ENCODE assay signal across 8 cellular contexts in the genomic region with DNA sequence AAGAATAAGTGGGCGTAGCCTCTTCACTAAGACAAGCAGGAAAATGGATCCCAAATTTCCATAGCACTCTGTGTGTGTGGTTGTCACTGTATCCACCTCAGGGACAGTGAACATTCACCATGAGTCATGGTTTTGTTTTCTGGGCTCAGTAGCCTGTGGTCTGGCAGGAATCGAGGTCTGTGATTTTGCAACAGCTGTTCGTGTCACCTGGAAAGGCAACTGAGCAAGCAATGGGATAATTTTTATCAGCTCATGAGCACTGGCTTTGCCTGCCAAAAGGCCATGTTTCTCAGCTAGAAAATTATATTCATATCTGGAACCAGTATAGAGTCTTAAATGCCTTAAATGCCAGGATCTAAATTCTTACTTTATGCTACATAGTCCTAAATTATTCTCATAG.
A peak's percentile ranks its signal among the peaks of the same experiment; 100 is the strongest.
DNase-seq lines count a peak whose midpoint lies in the region; ATAC-seq, FAIRE-seq and TF ChIP-seq lines count a peak whose summit lies in the region.
"Had no signal": no experiment of that assay in that cellular context is flagged by ENCODE, and none has a peak within 500 bp of the region (broad histone marks: within the 10 kb centered on the region; RNA-seq: fewer than 3 reads in every experiment).

No MANE protein-coding gene starts in this region.

- TF ChIP-seq CTCF in astrocyte (IDR thresholded peaks at IDR 0.05; ENCODE audit: insufficient read depth, low read depth, low read length) (no peak), upper lobe of right lung (IDR thresholded peaks at IDR 0.05) (no peak)

- H3K27ac ChIP-seq in astrocyte (ENCODE audit: low read depth, low read length), result peak overlapping the region; percentile 36
- H3K27ac ChIP-seq in upper lobe of right lung, result no peak overlapping the region

- H3K4me3 ChIP-seq in astrocyte (ENCODE audit: insufficient read depth, low read depth, low read length), result no peak overlapping the region
- no peak overlapping the region for H3K4me3 ChIP-seq in upper lobe of right lung

- peak overlapping the region; percentile 68 for H3K27ac Mint-ChIP-seq in astrocyte (ENCODE audit: unreplicated experiment)
- H3K27ac Mint-ChIP-seq in activated naive CD8-positive, alpha-beta T cell treated with anti-CD3 and anti-CD28 coated beads, Interleukin-2, amount 50 U/mL, for 24 hours, result no peak overlapping the region

- H3K4me1 ChIP-seq in astrocyte (ENCODE audit: insufficient read depth, low read length), result peaks cover 13% of the 10 kb centered on the region
- H3K4me1 ChIP-seq in upper lobe of right lung, result no peaks in the 10 kb centered on the region

- H3K36me3 ChIP-seq in astrocyte (ENCODE audit: insufficient read depth, low read length) (no peaks in the 10 kb centered on the region), upper lobe of right lung (no peaks in the 10 kb centered on the region)

- H3K9me3 ChIP-seq in astrocyte (ENCODE audit: insufficient read depth, low read depth, low read length) (no peaks in the 10 kb centered on the region), upper lobe of right lung (no peaks in the 10 kb centered on the region)

- H3K9ac ChIP-seq in astrocyte (ENCODE audit: low read length), result no peak overlapping the region

- H3K4me1 Mint-ChIP-seq in astrocyte (ENCODE audit: low read depth, unreplicated experiment), result peaks cover 15% of the 10 kb centered on the region
- no peaks in the 10 kb centered on the region for H3K4me1 Mint-ChIP-seq in activated naive CD8-positive, alpha-beta T cell treated with anti-CD3 and anti-CD28 coated beads, Interleukin-2, amount 50 U/mL, for 24 hours
- H3K4me1 Mint-ChIP-seq: naive thymus-derived CD8-positive, alpha-beta T cell had no signal

- peak overlapping the region; percentile 40 for H3K4me2 ChIP-seq in astrocyte (ENCODE audit: low read length)

- no peaks in the 10 kb centered on the region for H4K20me1 ChIP-seq in astrocyte (ENCODE audit: insufficient read depth, low read length)

- no peaks in the 10 kb centered on the region for H3K79me2 ChIP-seq in astrocyte (ENCODE audit: insufficient read depth, low read length)

- H3K27me3 Mint-ChIP-seq in astrocyte (ENCODE audit: low read depth, unreplicated experiment), result no peaks in the 10 kb centered on the region
- no peaks in the 10 kb centered on the region for H3K27me3 Mint-ChIP-seq in activated naive CD8-positive, alpha-beta T cell treated with anti-CD3 and anti-CD28 coated beads, Interleukin-2, amount 50 U/mL, for 24 hours
- H3K27me3 Mint-ChIP-seq: naive thymus-derived CD8-positive, alpha-beta T cell had no signal

- ATAC-seq in HG03457 (IDR thresholded peaks at IDR 0.05; ENCODE audit: unreplicated experiment) (peak; percentile 46), upper lobe of right lung (peak; percentile 62), GM18873 (IDR thresholded peaks at IDR 0.05; ENCODE audit: low FRiP score, unreplicated experiment) (no peak), GM21825 (IDR thresholded peaks at IDR 0.05; ENCODE audit: unreplicated experiment) (no peak)
- ATAC-seq in activated naive CD8-positive, alpha-beta T cell treated with anti-CD3 and anti-CD28 coated beads, Interleukin-2, amount 50 U/mL, for 24 hours, result no peak
- ATAC-seq: naive thymus-derived CD8-positive, alpha-beta T cell had no signal

- H3K36me3 Mint-ChIP-seq in astrocyte (ENCODE audit: low read depth, unreplicated experiment), result no peaks in the 10 kb centered on the region
- H3K36me3 Mint-ChIP-seq in activated naive CD8-positive, alpha-beta T cell treated with anti-CD3 and anti-CD28 coated beads, Interleukin-2, amount 50 U/mL, for 24 hours (ENCODE audit: low read depth), result no peaks in the 10 kb centered on the region
- H3K36me3 Mint-ChIP-seq: naive thymus-derived CD8-positive, alpha-beta T cell had no signal

- FAIRE-seq in astrocyte (lab: Jason Lieb, UNC), result peak; percentile 99

- H3K27me3 ChIP-seq in astrocyte (ENCODE audit: insufficient read depth, low read length) (no peaks in the 10 kb centered on the region), upper lobe of right lung (no peaks in the 10 kb centered on the region)

- DNase-seq in astrocyte (ENCODE audit: low read depth), result peak; percentile 86
- peak; percentile 81 for DNase-seq in islet precursor cell
- DNase-seq in upper lobe of right lung, result no peak
- no peak for DNase-seq in activated naive CD8-positive, alpha-beta T cell treated with anti-CD3 and anti-CD28 coated beads, Interleukin-2, amount 50 U/mL, for 24 hours
- DNase-seq: naive thymus-derived CD8-positive, alpha-beta T cell had no signal

- H2AFZ ChIP-seq in astrocyte (ENCODE audit: low read depth, low read length), result no peak overlapping the region

- H3K4me3 Mint-ChIP-seq in astrocyte (ENCODE audit: unreplicated experiment), result no peak overlapping the region
- H3K4me3 Mint-ChIP-seq in activated naive CD8-positive, alpha-beta T cell treated with anti-CD3 and anti-CD28 coated beads, Interleukin-2, amount 50 U/mL, for 24 hours, result no peak overlapping the region
- H3K4me3 Mint-ChIP-seq: naive thymus-derived CD8-positive, alpha-beta T cell had no signal

- peaks cover 4% of the 10 kb centered on the region for H3K9me3 Mint-ChIP-seq in astrocyte (ENCODE audit: unreplicated experiment)
- H3K9me3 Mint-ChIP-seq in activated naive CD8-positive, alpha-beta T cell treated with anti-CD3 and anti-CD28 coated beads, Interleukin-2, amount 50 U/mL, for 24 hours, result no peaks in the 10 kb centered on the region

- intact Hi-C loops in upper lobe of right lung (cut with DNase I), result no loop called here

Comparison
In these comparisons a context has a peak if more than half of its experiments do, and no peak if none do; other contexts are left out.
1. ATAC-seq: peak in HG03457 (single experiment) and upper lobe of right lung (single experiment); none in GM18873 (single experiment), GM21825 (single experiment) and activated naive CD8-positive, alpha-beta T cell treated with anti-CD3 and anti-CD28 coated beads, Interleukin-2, amount 50 U/mL, for 24 hours (single experiment).
2. DNase-seq: peak in astrocyte (single experiment) and islet precursor cell (single experiment); none in upper lobe of right lung (single experiment) and activated naive CD8-positive, alpha-beta T cell treated with anti-CD3 and anti-CD28 coated beads, Interleukin-2, amount 50 U/mL, for 24 hours (single experiment).